In genomic region chr9:91332476-91333231, GRCh38 we compare ENCODE assay signal across 25 cellular contexts. TPM values are rescaled to one million over a fixed set of nuclear protein-coding genes. Genes with fewer than 3 reads are reported as not detected.
DNase-seq lines count a peak whose midpoint lies in the region; ATAC-seq and TF ChIP-seq lines count a peak whose summit lies in the region.
"Had no signal": no experiment of that assay in that cellular context is flagged by ENCODE, and none has a peak within 500 bp of the region (broad histone marks: within the 10 kb centered on the region; RNA-seq: fewer than 3 reads in every experiment).

No MANE protein-coding gene starts in this region.

- H3K9me3 ChIP-seq in cardiac muscle cell (ENCODE audit: low read depth) (no peaks in the 10 kb centered on the region), right atrium auricular region (no peaks in the 10 kb centered on the region)
- H3K9me3 ChIP-seq: lower lobe of right lung had no signal

- ATAC-seq in stimulated activated naive B cell treated with anti-CD40 and anti-IgM and Interleukin-4, amounts not matched to agents 10 μg/mL and 1 μg/mL and 100 μg/mL, for 72 hours (replicated peaks), result peak in 1 of 2 donors; percentile 53
- no peak for ATAC-seq in HG03432 (IDR thresholded peaks at IDR 0.05; ENCODE audit: unreplicated experiment)
- ATAC-seq: GM12878, HCT116, lower lobe of right lung, mucosa of descending colon had no signal

- peak in 1 of 2 donors; percentile 28 for DNase-seq in cardiac muscle cell (ENCODE audit: low read depth in 1 of 2, low spot score in 1 of 2)
- no peak for DNase-seq in right atrium auricular region (ENCODE audit: low spot score)
- DNase-seq in MV-4-11 (lab: John Stamatoyannopoulos, UW), result peak; percentile 80
- DNase-seq in dermis blood vessel endothelial cell, result peak; percentile 3
- no peak for DNase-seq in stimulated activated naive B cell treated with anti-CD40 and anti-IgM and Interleukin-4, amounts not matched to agents 10 μg/mL and 1 μg/mL and 100 μg/mL, for 72 hours
- no peak for DNase-seq in NCI-H146 (lab: John Stamatoyannopoulos, UW)
- DNase-seq in type B pancreatic cell (ENCODE audit: extremely low spot score, unreplicated experiment), result no peak
- DNase-seq: activated CD4-positive, alpha-beta memory T cell treated with anti-CD3 and anti-CD28 coated beads, Interleukin-2, amount 10 ng/mL, durations not matched to agents 7 days and 5 days; activated naive CD4-positive, alpha-beta T cell treated with Interleukin-2 at 50 U/mL for 16 hours; activated T-cell treated with anti-CD3 and anti-CD28 coated beads for 4 hours; caudate nucleus; CD4-positive, alpha-beta T cell; DMS53; hippocampal formation; lower lobe of right lung; NCI-H1092 treated with DMSO at 0.1 percent for 48 hours; NCI-H2029; NCI-H446; nephron progenitor cell had no signal

- H3K27ac ChIP-seq in cardiac muscle cell (peak overlapping the region; percentile 52), right atrium auricular region (no peak overlapping the region)
- H3K27ac ChIP-seq: lower lobe of right lung had no signal

- H3K9me3 Mint-ChIP-seq in stimulated activated naive B cell treated with anti-CD40 and anti-IgM and Interleukin-4, amounts not matched to agents 10 μg/mL and 1 μg/mL and 100 μg/mL, for 72 hours, result peaks cover 10 to 13% of the 10 kb centered on the region in 2 donors
- peaks cover 4% of the 10 kb centered on the region for H3K9me3 Mint-ChIP-seq in type B pancreatic cell
- H3K9me3 Mint-ChIP-seq: CD4-positive, alpha-beta T cell had no signal

- no peak for TF ChIP-seq CTCF in cardiac muscle cell (IDR thresholded peaks at IDR 0.05; ENCODE audit: low read depth, low read length)
- TF ChIP-seq CTCF in right atrium auricular region (IDR thresholded peaks at IDR 0.05), result no peak
- no peak for TF ChIP-seq CTCF in type B pancreatic cell (conservative IDR thresholded peaks at IDR 0.05)

- peaks cover 7 to 13% of the 10 kb centered on the region in 2 donors for H3K4me1 Mint-ChIP-seq in stimulated activated naive B cell treated with anti-CD40 and anti-IgM and Interleukin-4, amounts not matched to agents 10 μg/mL and 1 μg/mL and 100 μg/mL, for 72 hours
- peaks cover 9% of the 10 kb centered on the region for H3K4me1 Mint-ChIP-seq in type B pancreatic cell (ENCODE audit: unreplicated experiment)
- H3K4me1 Mint-ChIP-seq: nephron progenitor cell had no signal

- peaks cover 2% of the 10 kb centered on the region for H3K4me1 ChIP-seq in cardiac muscle cell (ENCODE audit: low read depth)
- H3K4me1 ChIP-seq in right atrium auricular region, result peaks cover 0 to 12% of the 10 kb centered on the region in 2 donors

- H3K27me3 Mint-ChIP-seq in stimulated activated naive B cell treated with anti-CD40 and anti-IgM and Interleukin-4, amounts not matched to agents 10 μg/mL and 1 μg/mL and 100 μg/mL, for 72 hours, result no peaks in the 10 kb centered on the region
- H3K27me3 Mint-ChIP-seq in type B pancreatic cell, result no peaks in the 10 kb centered on the region
- H3K27me3 Mint-ChIP-seq: activated CD4-positive, alpha-beta memory T cell treated with anti-CD3 and anti-CD28 coated beads, Interleukin-2, amount 10 ng/mL, durations not matched to agents 7 days and 5 days; CD4-positive, alpha-beta T cell; progenitor cell of endocrine pancreas had no signal

- H3K36me3 ChIP-seq in cardiac muscle cell (no peaks in the 10 kb centered on the region), right atrium auricular region (no peaks in the 10 kb centered on the region)

- H3K27me3 ChIP-seq in cardiac muscle cell (no peaks in the 10 kb centered on the region), right atrium auricular region (no peaks in the 10 kb centered on the region)

- H3K4me3 ChIP-seq in cardiac muscle cell, result no peak overlapping the region
- no peak overlapping the region for H3K4me3 ChIP-seq in right atrium auricular region
- H3K4me3 ChIP-seq: GM12878, lower lobe of right lung, mucosa of descending colon had no signal

- peaks cover 56 to 70% of the 10 kb centered on the region in 2 donors for H3K36me3 Mint-ChIP-seq in stimulated activated naive B cell treated with anti-CD40 and anti-IgM and Interleukin-4, amounts not matched to agents 10 μg/mL and 1 μg/mL and 100 μg/mL, for 72 hours
- H3K36me3 Mint-ChIP-seq in type B pancreatic cell, result peaks cover 32% of the 10 kb centered on the region

- H3K4me3 Mint-ChIP-seq in stimulated activated naive B cell treated with anti-CD40 and anti-IgM and Interleukin-4, amounts not matched to agents 10 μg/mL and 1 μg/mL and 100 μg/mL, for 72 hours, result no peak overlapping the region
- no peak overlapping the region for H3K4me3 Mint-ChIP-seq in type B pancreatic cell
- H3K4me3 Mint-ChIP-seq: activated CD4-positive, alpha-beta memory T cell treated with anti-CD3 and anti-CD28 coated beads, Interleukin-2, amount 10 ng/mL, durations not matched to agents 7 days and 5 days; CD4-positive, alpha-beta T cell; nephron progenitor cell; T-helper 1 cell treated with Interleukin-12 subunit alpha and Interleukin-12 subunit beta and Interleukin-4 antibody, amounts not matched to agents 30 μg/mL and 1 μg/mL, for 36 hours had no signal

- H3K27ac Mint-ChIP-seq in stimulated activated naive B cell treated with anti-CD40 and anti-IgM and Interleukin-4, amounts not matched to agents 10 μg/mL and 1 μg/mL and 100 μg/mL, for 72 hours, result peak overlapping the region; percentile 26
- no peak overlapping the region for H3K27ac Mint-ChIP-seq in type B pancreatic cell
- H3K27ac Mint-ChIP-seq: activated CD4-positive, alpha-beta memory T cell treated with anti-CD3 and anti-CD28 coated beads, Interleukin-2, amount 10 ng/mL, durations not matched to agents 7 days and 5 days; CD4-positive, alpha-beta T cell; nephron progenitor cell; progenitor cell of endocrine pancreas; T-helper 1 cell treated with Interleukin-12 subunit alpha and Interleukin-12 subunit beta and Interleukin-4 antibody, amounts not matched to agents 30 μg/mL and 1 μg/mL, for 36 hours had no signal

RNA-seq across cellular contexts. Expression of gene AUH, which starts 29.1 kb away (rescaled TPM):
- 38.4 and 68.8 TPM in 2 replicates for total RNA-seq in cardiac muscle cell
- 52.0 and 64.5 TPM in 2 replicates for polyA plus RNA-seq in cardiac muscle cell
- 10 to 100 TPM; 16.3 to 50.4 TPM for total RNA-seq in right atrium auricular region
- total RNA-seq in dermis blood vessel endothelial cell, result 13.3 and 20.4 TPM in 2 replicates
- total RNA-seq in type B pancreatic cell (ENCODE audit: low replicate concordance), result 25.0 and 25.9 TPM in 2 replicates

Comparison
In these comparisons a context has a peak if more than half of its experiments do, and no peak if none do; other contexts are left out.
1. DNase-seq: peak in MV-4-11 (single experiment) and dermis blood vessel endothelial cell (single experiment); none in right atrium auricular region (single experiment), stimulated activated naive B cell treated with anti-CD40 and anti-IgM and Interleukin-4, amounts not matched to agents 10 μg/mL and 1 μg/mL and 100 μg/mL, for 72 hours (single experiment), NCI-H146 (single experiment) and type B pancreatic cell (single experiment).